ENCODE assay signal across 16 cellular contexts in genomic region chr16:10907757-10908045, GRCh38. TPM values are rescaled to one million over a fixed set of nuclear protein-coding genes. Genes with fewer than 3 reads are reported as not detected.
DNase-seq lines count a peak whose midpoint lies in the region; ATAC-seq, FAIRE-seq and TF ChIP-seq lines count a peak whose summit lies in the region.
"Had no signal": no experiment of that assay in that cellular context is flagged by ENCODE, and none has a peak within 500 bp of the region (broad histone marks: within the 10 kb centered on the region; RNA-seq: fewer than 3 reads in every experiment).

No MANE protein-coding gene starts in this region.

- CTCF ChIA-PET in K562 (lab: Yijun Ruan, JAX; ENCODE audit: low intra/inter-chr PET ratio), result no interaction called here

- ATAC-seq in Right ventricle myocardium inferior (no peak), K562 (peak; percentile 22; the same call in 1 of the 3 replicates)

- no peaks in the 10 kb centered on the region for H3K27me3 ChIP-seq in left ventricle myocardium inferior (ENCODE audit: low read depth)
- peaks cover 49 to 65% of the 10 kb centered on the region in 2 experiments; a peak in 4 of 5 replicates for H3K27me3 ChIP-seq in K562 (ENCODE audit: control insufficient read depth in 2 of 2, insufficient read depth in 2 of 2, low read length in 2 of 2)
- H3K27me3 ChIP-seq in spleen (replicated peaks in 1 of 7), result no peaks in the 10 kb centered on the region
- H3K27me3 ChIP-seq: BE2C had no signal

- BruUV-seq in K562 (replicated peaks; lab: Mats Ljungman, UMichigan), result no TSS peak

- H3K27ac ChIP-seq in left ventricle myocardium inferior (replicated peaks) (peak overlapping the region; percentile 40), K562 (ENCODE audit: extremely low read depth, low read depth, low read length) (no peak overlapping the region), spleen (peak overlapping the region in 1 of 8 donors; percentile 24)
- H3K27ac ChIP-seq: C4-2B had no signal

- H4K20me1 ChIP-seq in K562 (replicated peaks; ENCODE audit: control insufficient read depth, insufficient read depth, low read length), result no peaks in the 10 kb centered on the region

- intact Hi-C loops in left ventricle myocardium inferior (cut with micrococcal nuclease) (no loop called here), Right ventricle myocardium inferior (cut with DNase I) (no loop called here), K562 (cut with micrococcal nuclease) (no loop called here), spleen (cut with DNase I; ENCODE audit: low total_unique reads) (no loop called here)

- TF ChIP-seq EP300 in K562 (IDR thresholded peaks at IDR 0.05; ENCODE audit: low read length), result no peak

- no peak for TF ChIP-seq RAD21 in K562 (CRISPR knock-in tag; conservative IDR thresholded peaks at IDR 0.05 in 1 of 2, IDR thresholded peaks at IDR 0.05 in 1 of 2)

- TF ChIP-seq POLR2A in K562 (conservative IDR thresholded peaks at IDR 0.05), result no peak
- TF ChIP-seq POLR2A in spleen (IDR thresholded peaks at IDR 0.05), result no peak

- FAIRE-seq in K562 (lab: Jason Lieb, UNC), result no peak
- FAIRE-seq: A204.1, G401.6, GM12892, HepG2 had no signal

- H3K9ac ChIP-seq in K562 (ENCODE audit: insufficient read depth in 1 of 2, low read depth in 2 of 2, low read length in 2 of 2), result no peak overlapping the region

- POLR2A ChIA-PET in K562 (lab: Yijun Ruan, JAX), result no interaction called here

- no peaks in the 10 kb centered on the region for H3K79me2 ChIP-seq in K562 (ENCODE audit: control insufficient read depth, insufficient read depth, low read length)

- DNase-seq in left ventricle myocardium inferior (no peak), Right ventricle myocardium inferior (ENCODE audit: missing footprints) (no peak), K562 (ENCODE audit: extremely low read depth in 1 of 4, low spot score in 3 of 4) (no peak), spleen (peak; percentile 69), HUDEP-2 (lab: John Stamatoyannopoulos, UW; ENCODE audit: unreplicated experiment in 76 of 76) (no peak), DMS79 treated with DMSO at 0.1 percent for 48 hours (lab: John Stamatoyannopoulos, UW) (no peak)
- DNase-seq in stimulated activated naive CD4-positive, alpha-beta T cell treated with Interleukin-2 at 50 U/mL for 16 hours (lab: John Stamatoyannopoulos, UW), result no peak
- DNase-seq: BE2C; CD4-positive, alpha-beta memory T cell; GOT3 had no signal

- H2AFZ ChIP-seq in K562 (ENCODE audit: low read depth, low read length), result no peak overlapping the region

- no peaks in the 10 kb centered on the region for H3K9me1 ChIP-seq in K562 (ENCODE audit: control insufficient read depth, insufficient read depth, low read length)

- H3K4me1 ChIP-seq in left ventricle myocardium inferior, result peaks cover 14% of the 10 kb centered on the region
- H3K4me1 ChIP-seq in K562 (replicated peaks in 1 of 2; ENCODE audit: control insufficient read depth in 2 of 2, insufficient read depth in 2 of 2, low read length in 2 of 2), result peaks cover 0 to 17% of the 10 kb centered on the region in 2 experiments; a peak in 2 of 5 replicates
- peaks cover 0 to 39% (median 11%) of the 10 kb centered on the region in 6 donors for H3K4me1 ChIP-seq in spleen
- H3K4me1 ChIP-seq: BE2C, HAP-1 had no signal

- no peak for TF ChIP-seq CTCF in left ventricle myocardium inferior (IDR thresholded peaks at IDR 0.05; ENCODE audit: borderline replicate concordance)
- no peak for TF ChIP-seq CTCF in K562 (IDR thresholded peaks at IDR 0.05 in 2 of 3, conservative IDR thresholded peaks at IDR 0.05 in 1 of 3; ENCODE audit: insufficient read depth in 2 of 3, low read depth in 1 of 3, low read length in 3 of 3)
- TF ChIP-seq CTCF in spleen (IDR thresholded peaks at IDR 0.05 in 8 of 11, conservative IDR thresholded peaks at IDR 0.05 in 3 of 11), result no peak

- WGBS in K562 (ENCODE audit: insufficient coverage, low coverage, missing lambda C conversion rate), result under 1% methylated on average over 21 of the region's 21 CpGs
- 88 to 95% (median 90%) methylated on average over 15 to 21 of the region's 21 CpGs for WGBS in spleen, 5 donors

- H3K4me3 ChIP-seq in left ventricle myocardium inferior (no peak overlapping the region), K562 (no peak overlapping the region), spleen (no peak overlapping the region)
- H3K4me3 ChIP-seq: HAP-1 had no signal

- in situ Hi-C loops in K562 (cut with MboI), result no loop called here

- no peak overlapping the region for H3K4me2 ChIP-seq in K562 (ENCODE audit: insufficient read depth, low read length)

- H3K36me3 ChIP-seq in left ventricle myocardium inferior, result peaks cover 51% of the 10 kb centered on the region
- H3K36me3 ChIP-seq in K562 (ENCODE audit: control insufficient read depth, insufficient read depth, low read length), result no peaks in the 10 kb centered on the region
- peaks cover 0 to 100% (median 74%) of the 10 kb centered on the region in 6 donors for H3K36me3 ChIP-seq in spleen
- H3K36me3 ChIP-seq: BE2C, HAP-1 had no signal

- H3K9me3 ChIP-seq in left ventricle myocardium inferior (replicated peaks) (peaks cover 7% of the 10 kb centered on the region), K562 (replicated peaks; ENCODE audit: control insufficient read depth, insufficient read depth, low read depth, low read length) (peaks cover 4% of the 10 kb centered on the region), spleen (peaks cover 0 to 6% (median 0%) of the 10 kb centered on the region in 8 donors)
- H3K9me3 ChIP-seq: BE2C, HAP-1 had no signal

RNA-seq across cellular contexts. Expression of gene CIITA, which starts 30.7 kb away (rescaled TPM):
- total RNA-seq in left ventricle myocardium inferior (9.4 TPM), Right ventricle myocardium inferior (11.0 TPM), K562 (2014; rRNA removed) (not detected in 2 replicates), K562 (2014; rRNA removed; fragmentation: Illumina TruSeq; extraction: Trizol) (not detected in 2 replicates), K562 (2015; rRNA removed; fragmentation: Illumina TruSeq; extraction: Trizol) (0.04 and 0.11 TPM in 2 replicates), K562 (2021) (0.20 and 0.38 TPM in 2 replicates), spleen (100 to 1,000 TPM in 6 of 7 donors, 10 to 100 TPM in 1; 88.0 to 179 (median 143) TPM)
- 0.19 TPM in 1 of 2 replicates, not detected in the other for total RNA-seq in K562 (2011; cell fraction: chromatin; rRNA removed; ENCODE audit: low replicate concordance)
- not detected in 2 replicates for total RNA-seq in K562 (2011; cell fraction: nucleolus; rRNA removed)
- total RNA-seq in K562 (2011; cell fraction: nucleoplasm; rRNA removed), result 0.31 TPM in 1 of 2 replicates, not detected in the other
- polyA plus RNA-seq in K562 (2011; rRNA removed) (not detected in 2 replicates), K562 (2014; fragmentation: Illumina TruSeq; extraction: Trizol) (not detected in 2 replicates), K562 (2014; fragmentation: Nextera tagmentation; extraction: Ambion mirVana) (under 1 TPM; 0.01 to 0.08 TPM), K562 (2014; rRNA removed) (0.11 TPM in 1 of 2 replicates, not detected in the other), spleen (10 to 100 TPM; 67.0 to 93.6 (median 81.8) TPM)
- not detected in 2 replicates for polyA plus RNA-seq in K562 (2011; cell fraction: cytosol; rRNA removed)
- 0.04 and 0.13 TPM in 2 replicates for polyA plus RNA-seq in K562 (2011; cell fraction: nucleus; rRNA removed)
- polyA plus RNA-seq in K562 (2012), result 0.23 and 0.25 TPM in 2 replicates
- polyA minus RNA-seq in K562 (2011; rRNA and poly(A)+ RNA removed), result 0.06 TPM in 1 of 2 replicates, not detected in the other
- polyA minus RNA-seq in K562 (2011; cell fraction: cytosol; rRNA and poly(A)+ RNA removed), result not detected in 2 replicates
- polyA minus RNA-seq in K562 (2011; cell fraction: nucleus; rRNA and poly(A)+ RNA removed), result not detected in 2 replicates

RNA-seq across cellular contexts. Expression of gene DEXI, which starts 34.6 kb away (rescaled TPM):
- 110 TPM for total RNA-seq in left ventricle myocardium inferior
- 121 TPM for total RNA-seq in Right ventricle myocardium inferior
- 19.9 and 32.5 TPM in 2 replicates for total RNA-seq in K562 (2011; cell fraction: chromatin; rRNA removed; ENCODE audit: low replicate concordance)
- total RNA-seq in K562 (2011; cell fraction: nucleolus; rRNA removed), result 26.5 and 30.0 TPM in 2 replicates
- 26.1 and 37.4 TPM in 2 replicates for total RNA-seq in K562 (2011; cell fraction: nucleoplasm; rRNA removed)
- total RNA-seq in K562 (2014; rRNA removed), result 35.8 and 43.1 TPM in 2 replicates
- 18.2 and 22.0 TPM in 2 replicates for total RNA-seq in K562 (2014; rRNA removed; fragmentation: Illumina TruSeq; extraction: Trizol)
- 29.6 and 31.3 TPM in 2 replicates for total RNA-seq in K562 (2015; rRNA removed; fragmentation: Illumina TruSeq; extraction: Trizol)
- total RNA-seq in K562 (2021), result 33.3 and 38.2 TPM in 2 replicates
- polyA plus RNA-seq in K562 (2011; rRNA removed), result 20.0 and 24.5 TPM in 2 replicates
- 35.9 and 65.4 TPM in 2 replicates for polyA plus RNA-seq in K562 (2011; cell fraction: cytosol; rRNA removed)
- polyA plus RNA-seq in K562 (2011; cell fraction: nucleus; rRNA removed), result 24.2 and 31.3 TPM in 2 replicates
- 34.3 and 38.6 TPM in 2 replicates for polyA plus RNA-seq in K562 (2012)
- polyA plus RNA-seq in K562 (2014; fragmentation: Illumina TruSeq; extraction: Trizol), result 39.2 and 40.1 TPM in 2 replicates
- 1 to 10 TPM; 2.9 to 3.7 TPM for polyA plus RNA-seq in K562 (2014; fragmentation: Nextera tagmentation; extraction: Ambion mirVana)
- polyA plus RNA-seq in K562 (2014; rRNA removed), result 21.1 and 31.5 TPM in 2 replicates
- polyA minus RNA-seq in K562 (2011; rRNA and poly(A)+ RNA removed), result 25.2 and 29.1 TPM in 2 replicates
- 21.8 and 24.2 TPM in 2 replicates for polyA minus RNA-seq in K562 (2011; cell fraction: cytosol; rRNA and poly(A)+ RNA removed)
- polyA minus RNA-seq in K562 (2011; cell fraction: nucleus; rRNA and poly(A)+ RNA removed), result 12.3 and 19.3 TPM in 2 replicates
- 10 to 100 TPM; 25.4 to 81.5 (median 36.8) TPM for total RNA-seq in spleen
- polyA plus RNA-seq in spleen, result 10 to 100 TPM; 14.9 to 29.0 (median 21.5) TPM

RNA-seq across cellular contexts. Expression of gene CLEC16A, which starts 36.7 kb away (rescaled TPM):
- total RNA-seq in left ventricle myocardium inferior (24.6 TPM), Right ventricle myocardium inferior (23.0 TPM), K562 (2014; rRNA removed) (9.8 and 13.6 TPM in 2 replicates), K562 (2014; rRNA removed; fragmentation: Illumina TruSeq; extraction: Trizol) (11.4 and 13.2 TPM in 2 replicates), K562 (2015; rRNA removed; fragmentation: Illumina TruSeq; extraction: Trizol) (8.5 and 10.0 TPM in 2 replicates), K562 (2021) (22.1 and 22.3 TPM in 2 replicates), spleen (10 to 100 TPM; 32.1 to 54.6 (median 43.8) TPM)
- 90.8 and 106 TPM in 2 replicates for total RNA-seq in K562 (2011; cell fraction: chromatin; rRNA removed; ENCODE audit: low replicate concordance)
- 41.2 and 41.7 TPM in 2 replicates for total RNA-seq in K562 (2011; cell fraction: nucleolus; rRNA removed)
- total RNA-seq in K562 (2011; cell fraction: nucleoplasm; rRNA removed), result 59.0 and 65.7 TPM in 2 replicates
- polyA plus RNA-seq in K562 (2011; rRNA removed) (8.8 and 10.4 TPM in 2 replicates), K562 (2014; fragmentation: Illumina TruSeq; extraction: Trizol) (15.6 and 16.1 TPM in 2 replicates), K562 (2014; fragmentation: Nextera tagmentation; extraction: Ambion mirVana) (1 to 10 TPM in 1 of 2 experiments, under 1 TPM in 1; 1.00 to 1.4 TPM), K562 (2014; rRNA removed) (10.6 and 10.8 TPM in 2 replicates), spleen (10 to 100 TPM in 1 of 3 donors, 1 to 10 TPM in 2; 7.3 to 15.9 (median 8.2) TPM)
- 7.3 and 8.2 TPM in 2 replicates for polyA plus RNA-seq in K562 (2011; cell fraction: cytosol; rRNA removed)
- 13.4 and 16.9 TPM in 2 replicates for polyA plus RNA-seq in K562 (2011; cell fraction: nucleus; rRNA removed)
- 13.6 and 19.6 TPM in 2 replicates for polyA plus RNA-seq in K562 (2012)
- 35.1 and 47.1 TPM in 2 replicates for polyA minus RNA-seq in K562 (2011; rRNA and poly(A)+ RNA removed)
- polyA minus RNA-seq in K562 (2011; cell fraction: cytosol; rRNA and poly(A)+ RNA removed), result 21.8 and 27.7 TPM in 2 replicates
- 14.4 and 24.4 TPM in 2 replicates for polyA minus RNA-seq in K562 (2011; cell fraction: nucleus; rRNA and poly(A)+ RNA removed)
